Comparison of ENCODE assay signal across 20 cellular contexts in genomic region chr7:130883928-130884327, GRCh38.
DNase-seq lines count a peak whose midpoint lies in the region; ATAC-seq and TF ChIP-seq lines count a peak whose summit lies in the region.
"Had no signal": no experiment of that assay in that cellular context is flagged by ENCODE, and none has a peak within 500 bp of the region (broad histone marks: within the 10 kb centered on the region; RNA-seq: fewer than 3 reads in every experiment).

No MANE protein-coding gene starts in this region.

- peaks cover 30% of the 10 kb centered on the region for H3K4me1 Mint-ChIP-seq in activated CD4-positive, alpha-beta T cell treated with anti-CD3 and anti-CD28 coated beads, Interleukin-2, amount 10 ng/mL, durations not matched to agents 7 days and 5 days

- no peaks in the 10 kb centered on the region for H3K27me3 Mint-ChIP-seq in activated CD4-positive, alpha-beta T cell treated with anti-CD3 and anti-CD28 coated beads, Interleukin-2, amount 10 ng/mL, durations not matched to agents 7 days and 5 days
- H3K27me3 Mint-ChIP-seq: naive thymus-derived CD8-positive, alpha-beta T cell had no signal

- H3K36me3 ChIP-seq in gastrocnemius medialis = peaks cover 0 to 54% of the 10 kb centered on the region in 2 donors
- H3K36me3 ChIP-seq in heart left ventricle = peaks cover 0 to 92% (median 71%) of the 10 kb centered on the region in 9 donors

- 94 to 95% (median 95%) methylated on average over 6 of the region's 6 CpGs for WGBS in heart left ventricle, 4 donors

- no peak for ATAC-seq in gastrocnemius medialis
- no peak for ATAC-seq in heart left ventricle
- ATAC-seq in foreskin keratinocyte = no peak
- ATAC-seq: naive thymus-derived CD8-positive, alpha-beta T cell had no signal

- TF ChIP-seq CTCF in HL-60 (IDR thresholded peaks at IDR 0.05; ENCODE audit: insufficient read depth, low read length) (no peak), gastrocnemius medialis (IDR thresholded peaks at IDR 0.05 in 4 of 5, conservative IDR thresholded peaks at IDR 0.05 in 1 of 5) (no peak), heart left ventricle (IDR thresholded peaks at IDR 0.05) (no peak), foreskin keratinocyte (conservative IDR thresholded peaks at IDR 0.05) (no peak)

- H3K9me3 ChIP-seq in gastrocnemius medialis (no peaks in the 10 kb centered on the region), heart left ventricle (no peaks in the 10 kb centered on the region)
- H3K9me3 ChIP-seq: ascending aorta, colonic mucosa, tibial artery had no signal

- peak overlapping the region; percentile 58 for H3K27ac Mint-ChIP-seq in activated CD4-positive, alpha-beta T cell treated with anti-CD3 and anti-CD28 coated beads, Interleukin-2, amount 10 ng/mL, durations not matched to agents 7 days and 5 days

- H3K27me3 ChIP-seq in HL-60 (ENCODE audit: insufficient read depth, poor library complexity, severe bottlenecking) (no peaks in the 10 kb centered on the region), gastrocnemius medialis (no peaks in the 10 kb centered on the region), heart left ventricle (no peaks in the 10 kb centered on the region), foreskin keratinocyte (no peaks in the 10 kb centered on the region)
- H3K27me3 ChIP-seq: ascending aorta, colonic mucosa, tibial artery had no signal

- POLR2A ChIA-PET in activated CD4-positive, alpha-beta T cell treated with anti-CD3 and anti-CD28 coated beads, Interleukin-2, amount 10 ng/mL, durations not matched to agents 7 days and 5 days (lab: Charles Lee) = no interaction called here

- no peaks in the 10 kb centered on the region for H3K9me3 Mint-ChIP-seq in activated CD4-positive, alpha-beta T cell treated with anti-CD3 and anti-CD28 coated beads, Interleukin-2, amount 10 ng/mL, durations not matched to agents 7 days and 5 days
- H3K9me3 Mint-ChIP-seq: naive thymus-derived CD8-positive, alpha-beta T cell had no signal

- H3K27ac ChIP-seq in HL-60 (replicated peaks) (peak overlapping the region; percentile 54; the same call in 1 of the 2 replicates), caudate nucleus (ENCODE audit: low read depth, low read length) (peak overlapping the region; percentile 60), gastrocnemius medialis (peak overlapping the region; percentile 89 to 97 (median 94)), heart left ventricle (peak overlapping the region in 1 of 12 donors; percentile 18), foreskin keratinocyte (no peak overlapping the region)
- H3K27ac ChIP-seq: ascending aorta, C4-2B, colonic mucosa, KMS-11 had no signal

- intact Hi-C loops in gastrocnemius medialis (cut with DNase I; ENCODE audit: low total_unique reads) (no loop called here), heart left ventricle (cut with DNase I) (no loop called here)

- CTCF ChIA-PET in activated CD4-positive, alpha-beta T cell treated with anti-CD3 and anti-CD28 coated beads, Interleukin-2, amount 10 ng/mL, durations not matched to agents 7 days and 5 days (lab: Charles Lee) = interaction anchor here (4.0 to 5.8 kb wide), 3 partner anchors 9 to 13 kb away, joined by 12 to 36 read pairs (median 17); no protein-coding TSS in a partner anchor

- H3K4me1 ChIP-seq in gastrocnemius medialis = peaks cover 98 to 100% of the 10 kb centered on the region in 2 donors
- H3K4me1 ChIP-seq in heart left ventricle = peaks cover 3 to 74% (median 42%) of the 10 kb centered on the region in 12 donors
- peaks cover 36% of the 10 kb centered on the region for H3K4me1 ChIP-seq in foreskin keratinocyte

- no peak for DNase-seq in activated CD4-positive, alpha-beta T cell treated with anti-CD3 and anti-CD28 coated beads, Interleukin-2, amount 10 ng/mL, durations not matched to agents 7 days and 5 days
- DNase-seq in activated CD4-positive, alpha-beta T cell treated with anti-CD3 and anti-CD28 coated beads for 48 hours = no peak
- DNase-seq in HL-60 (ENCODE audit: low read depth in 1 of 2, low spot score in 1 of 2) (no peak), caudate nucleus (lab: John Stamatoyannopoulos, UW) (no peak), gastrocnemius medialis (no peak), heart left ventricle (no peak), NCI-H524 (lab: John Stamatoyannopoulos, UW) (no peak), foreskin keratinocyte (no peak)
- DNase-seq: 8988T; activated CD4-positive, alpha-beta T cell treated with anti-CD3 and anti-CD28 coated beads, Interleukin-2, amount 50 U/mL, for 1 hour; immature natural killer cell; naive thymus-derived CD8-positive, alpha-beta T cell; NCI-H1092; NCI-H2107; NCI-H748 treated with DMSO at 0.1 percent for 48 hours; tibial artery had no signal

- TF ChIP-seq POLR2A in gastrocnemius medialis (IDR thresholded peaks at IDR 0.05) = no peak
- TF ChIP-seq POLR2A in heart left ventricle (IDR thresholded peaks at IDR 0.05) = no peak

- no peak overlapping the region for H3K4me3 Mint-ChIP-seq in activated CD4-positive, alpha-beta T cell treated with anti-CD3 and anti-CD28 coated beads, Interleukin-2, amount 10 ng/mL, durations not matched to agents 7 days and 5 days
- H3K4me3 Mint-ChIP-seq: immature natural killer cell; naive thymus-derived CD8-positive, alpha-beta T cell had no signal

- H3K36me3 Mint-ChIP-seq in activated CD4-positive, alpha-beta T cell treated with anti-CD3 and anti-CD28 coated beads, Interleukin-2, amount 10 ng/mL, durations not matched to agents 7 days and 5 days (ENCODE audit: low read depth) = peaks cover 57% of the 10 kb centered on the region

- H3K4me3 ChIP-seq in HL-60 (replicated peaks; ENCODE audit: insufficient read depth, low read length) (no peak overlapping the region), gastrocnemius medialis (no peak overlapping the region), heart left ventricle (no peak overlapping the region)
- H3K4me3 ChIP-seq: ascending aorta, colonic mucosa, tibial artery had no signal

- in situ Hi-C loops in gastrocnemius medialis (cut with MboI; ENCODE audit: low sequenced_read_pairs in 4 of 4) = loop anchor here in 1 of 4 donors (25.0 kb wide), 1 partner anchor 153 kb away; no protein-coding TSS in a partner anchor
